Comparison of ENCODE assay signal across 8 cellular contexts in the genomic region with DNA sequence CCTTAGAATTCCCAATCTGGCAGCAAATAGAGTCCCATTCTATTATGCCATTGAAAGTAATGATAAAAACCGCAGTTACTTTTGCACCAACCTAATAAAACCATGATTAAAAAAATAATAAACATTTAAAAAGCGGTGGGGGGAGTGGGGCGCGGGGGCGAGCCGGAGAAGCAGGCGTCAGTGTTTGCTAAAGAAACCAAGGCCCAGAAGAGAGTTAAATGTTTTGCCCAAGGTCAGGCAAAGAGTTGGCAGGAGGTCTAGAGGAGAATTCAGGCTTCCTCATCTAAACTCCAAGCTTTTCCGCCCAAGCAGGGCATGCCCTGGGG. TPM values are rescaled to one million over a fixed set of nuclear protein-coding genes. Genes with fewer than 3 reads are reported as not detected.
DNase-seq lines count a peak whose midpoint lies in the region; ATAC-seq and TF ChIP-seq lines count a peak whose summit lies in the region.

No MANE protein-coding gene starts in this region.

- peak overlapping the region; percentile 84 for H3K9ac ChIP-seq in BLaER1

- H3K27ac ChIP-seq in BLaER1 (peak overlapping the region; percentile 91), dorsolateral prefrontal cortex (peak overlapping the region; percentile 77 to 99 (median 96))

- DNase-seq in MG63 (no peak), dorsolateral prefrontal cortex (no peak), GM10266 (ENCODE audit: extremely low spot score) (no peak), iPS-NIHi11 (ENCODE audit: low spot score) (no peak)
- DNase-seq in activated CD4-positive, CD25-positive, alpha-beta regulatory T cell treated with anti-CD3 and anti-CD28 coated beads, Interleukin-2, amount 50 U/mL, for 72 hours: no peak

- H3K27me3 ChIP-seq in BLaER1 (no peaks in the 10 kb centered on the region), MG63 (no peaks in the 10 kb centered on the region), dorsolateral prefrontal cortex (no peaks in the 10 kb centered on the region)

- H4K20me1 ChIP-seq in BLaER1: no peaks in the 10 kb centered on the region

- H3K4me2 ChIP-seq in BLaER1: peak overlapping the region; percentile 96

- no peak for ATAC-seq in GM18870 (IDR thresholded peaks at IDR 0.05; ENCODE audit: unreplicated experiment)

- H3K4me3 ChIP-seq in BLaER1 (peak overlapping the region; percentile 75), MG63 (peak overlapping the region; percentile 71), dorsolateral prefrontal cortex (peak overlapping the region; percentile 60 to 99 (median 80))

- peak overlapping the region; percentile 87 to 94 (median 92) for H3K27ac Mint-ChIP-seq in nephron

- no peaks in the 10 kb centered on the region for H3K9me3 Mint-ChIP-seq in nephron

- H3K27me3 Mint-ChIP-seq in nephron (ENCODE audit: low read depth): peaks cover 43% of the 10 kb centered on the region

- H3K36me3 ChIP-seq in BLaER1 (no peaks in the 10 kb centered on the region), MG63 (no peaks in the 10 kb centered on the region)

- peak overlapping the region; percentile 88 to 90 (median 90) for H3K4me3 Mint-ChIP-seq in nephron

- H3K36me3 Mint-ChIP-seq in nephron (ENCODE audit: low read depth): no peaks in the 10 kb centered on the region

- H3K9me3 ChIP-seq in BLaER1 (no peaks in the 10 kb centered on the region), MG63 (no peaks in the 10 kb centered on the region)

- TF ChIP-seq CTCF in dorsolateral prefrontal cortex (IDR thresholded peaks at IDR 0.05 in 54 of 56, conservative IDR thresholded peaks at IDR 0.05 in 2 of 56; ENCODE audit: low read depth in 1 of 56, partially characterized antibody in 56 of 56): no peak
- no peak for TF ChIP-seq CTCF in nephron (IDR thresholded peaks at IDR 0.05; ENCODE audit: unreplicated experiment in 3 of 3)
- no peak for TF ChIP-seq CTCF in GM10266 (IDR thresholded peaks at IDR 0.05; ENCODE audit: control insufficient read depth, insufficient read depth, low read depth, missing control alignments)

- H3K4me1 ChIP-seq in BLaER1: peaks cover 16% of the 10 kb centered on the region

- no peaks in the 10 kb centered on the region for H3K4me1 Mint-ChIP-seq in nephron

- intact Hi-C loops in dorsolateral prefrontal cortex (cut with DNase I): loop anchor here (5.0 kb wide), 2 partner anchors 35 to 90 kb away; partner anchors contain the start of gene ELOB (in 2 of the 2)

RNA-seq across cellular contexts. Expression of gene PRSS22, which starts 9.7 kb away (rescaled TPM):
- not detected in 2 replicates for total RNA-seq in MG63 (2014; rRNA removed; shearing (Covaris generic); ENCODE audit: low replicate concordance)
- total RNA-seq in dorsolateral prefrontal cortex: under 1 TPM in 2 of 120 experiments, not detected in 118; 0.50 to 0.63 TPM

RNA-seq across cellular contexts. Expression of gene FLYWCH2, which starts 15.4 kb away (rescaled TPM):
- 176 and 179 TPM in 2 replicates for total RNA-seq in MG63 (2014; rRNA removed; shearing (Covaris generic); ENCODE audit: low replicate concordance)
- total RNA-seq in dorsolateral prefrontal cortex: 10 to 100 TPM; 19.4 to 46.0 (median 31.2) TPM

RNA-seq across cellular contexts. Expression of gene ZG16B, which starts 37.5 kb away (rescaled TPM):
- 2.7 TPM in 1 of 2 replicates, not detected in the other for total RNA-seq in MG63 (2014; rRNA removed; shearing (Covaris generic); ENCODE audit: low replicate concordance)
- 1 to 10 TPM in 1 of 120 experiments, under 1 TPM in 2, not detected in 117; 0.60 to 1.1 (median 0.88) TPM for total RNA-seq in dorsolateral prefrontal cortex

RNA-seq across cellular contexts. Expression of gene FLYWCH1, which starts 44.1 kb away (rescaled TPM):
- total RNA-seq in MG63 (2014; rRNA removed; shearing (Covaris generic); ENCODE audit: low replicate concordance): 112 and 126 TPM in 2 replicates
- total RNA-seq in dorsolateral prefrontal cortex: 100 to 1,000 TPM in 24 of 120 experiments, 10 to 100 TPM in 96; 55.0 to 127 (median 86.7) TPM

RNA-seq across cellular contexts. Expression of gene PRSS21, which starts 50.6 kb away (rescaled TPM):
- 5.8 and 11.9 TPM in 2 replicates for total RNA-seq in MG63 (2014; rRNA removed; shearing (Covaris generic); ENCODE audit: low replicate concordance)
- 1 to 10 TPM in 10 of 120 experiments, under 1 TPM in 11, not detected in 99; 0.62 to 1.6 (median 0.97) TPM for total RNA-seq in dorsolateral prefrontal cortex
